ENCODE assay signal across 20 cellular contexts in genomic region chr2:190696792-190697398, GRCh38. TPM values are rescaled to one million over a fixed set of nuclear protein-coding genes. Genes with fewer than 3 reads are reported as not detected.
A peak's percentile ranks its signal among the peaks of the same experiment; 100 is the strongest.
DNase-seq lines count a peak whose midpoint lies in the region; ATAC-seq and TF ChIP-seq lines count a peak whose summit lies in the region.
"Had no signal": no experiment of that assay in that cellular context is flagged by ENCODE, and none has a peak within 500 bp of the region (broad histone marks: within the 10 kb centered on the region; RNA-seq: fewer than 3 reads in every experiment).

No MANE protein-coding gene starts in this region.

- H3K4me3 ChIP-seq in mesendoderm (ENCODE audit: low read length), result no peak overlapping the region
- H3K4me3 ChIP-seq: dorsolateral prefrontal cortex, gastrocnemius medialis, MG63, testis had no signal

- H3K27ac ChIP-seq in mesendoderm (ENCODE audit: low read depth, low read length), result peak overlapping the region; percentile 67
- H3K27ac ChIP-seq: gastrocnemius medialis, testis had no signal

- peak overlapping the region; percentile 70 for H3K4ac ChIP-seq in mesendoderm (ENCODE audit: low read depth, low read length)

- H3K23ac ChIP-seq in mesendoderm (ENCODE audit: low read length), result no peak overlapping the region

- DNase-seq in Caki2 (ENCODE audit: low read depth), result peak; percentile 33
- DNase-seq in HuH-7 (ENCODE audit: low spot score), result peak; percentile 39
- peak; percentile 13 for DNase-seq in glomerular visceral epithelial cell (ENCODE audit: extremely low spot score)
- DNase-seq in mesendoderm, result peak; percentile 88
- DNase-seq in omental fat pad (ENCODE audit: low spot score), result no peak
- no peak for DNase-seq in NCI-H2029 (lab: John Stamatoyannopoulos, UW)
- DNase-seq in stimulated activated CD4-positive, alpha-beta T cell treated with anti-CD3 and anti-CD28 coated beads, Interleukin-15, amount 100 ng/mL, for 24 hours, result no peak
- DNase-seq: activated CD4-positive, alpha-beta T cell treated with anti-CD3 and anti-CD28 coated beads for 48 hours; activated gamma-delta T cell; amygdala; dorsolateral prefrontal cortex; erythroblast; gastrocnemius medialis; HCEC 1CT; MG63; NCI-H1436 treated with DMSO at 0.1 percent for 48 hours; NCI-H446 treated with DMSO at 0.1 percent for 48 hours; testis had no signal

- H2BK120ac ChIP-seq in mesendoderm (ENCODE audit: low read depth, low read length), result no peak overlapping the region

- no peak overlapping the region for H4K5ac ChIP-seq in mesendoderm (ENCODE audit: low read length)

- in situ Hi-C loops in Caki2 (cut with HindIII; ENCODE audit: low pct_unique_long_range_greater_than_20kb, low sequenced_read_pairs), result no loop called here

- H3K36me3 ChIP-seq in mesendoderm (ENCODE audit: control insufficient read depth, insufficient read depth, low read length), result no peaks in the 10 kb centered on the region
- H3K36me3 ChIP-seq: gastrocnemius medialis, MG63 had no signal

- H3K79me1 ChIP-seq in mesendoderm (ENCODE audit: low read length), result no peaks in the 10 kb centered on the region

- no peak overlapping the region for H3K56ac ChIP-seq in mesendoderm (ENCODE audit: low read length)

- peaks cover 9% of the 10 kb centered on the region for H3K4me1 ChIP-seq in mesendoderm (ENCODE audit: control insufficient read depth, low read depth, low read length)
- H3K4me1 ChIP-seq: gastrocnemius medialis, testis had no signal

- H3K4me2 ChIP-seq in mesendoderm (ENCODE audit: low read length), result no peak overlapping the region

- no CpG with 5 or more reads among the region's 3 CpGs for WGBS in mesendoderm (ENCODE audit: extremely low coverage, insufficient coverage, low lambda C conversion rate)

- no peaks in the 10 kb centered on the region for H3K79me2 ChIP-seq in mesendoderm (ENCODE audit: control insufficient read depth, insufficient read depth, low read length)

- H2BK5ac ChIP-seq in mesendoderm (ENCODE audit: low read length), result no peak overlapping the region

- ATAC-seq in HG02970 (IDR thresholded peaks at IDR 0.05; ENCODE audit: low FRiP score, unreplicated experiment), result no peak
- ATAC-seq in omental fat pad (ENCODE audit: low FRiP score), result no peak
- ATAC-seq: gastrocnemius medialis; stimulated activated memory B cell treated with anti-CD40 and anti-IgM and Interleukin-4, amounts not matched to agents 10 μg/mL and 1 μg/mL and 100 μg/mL, for 72 hours had no signal

- no peak overlapping the region for H4K8ac ChIP-seq in mesendoderm (ENCODE audit: low read depth, low read length)

- TF ChIP-seq CTCF in omental fat pad (IDR thresholded peaks at IDR 0.05), result no peak

- H3K18ac ChIP-seq in mesendoderm (ENCODE audit: low read length), result no peak overlapping the region

- H2BK15ac ChIP-seq in mesendoderm (replicated peaks; ENCODE audit: low read depth), result peak overlapping the region; percentile 27

- H3K9ac ChIP-seq in mesendoderm (ENCODE audit: low read length), result no peak overlapping the region

- H3K27me3 ChIP-seq in mesendoderm (ENCODE audit: insufficient read depth, low read length, poor library complexity), result no peaks in the 10 kb centered on the region
- H3K27me3 ChIP-seq: dorsolateral prefrontal cortex, gastrocnemius medialis, MG63, testis had no signal

- H2AK5ac ChIP-seq in mesendoderm (ENCODE audit: low read length), result no peak overlapping the region

RNA-seq across cellular contexts. Expression of gene NAB1, which starts 48.0 kb away (rescaled TPM):
- total RNA-seq in Caki2 (2014; rRNA removed; shearing (Covaris generic); ENCODE audit: low replicate concordance), result 92.4 and 93.1 TPM in 2 replicates
- polyA plus RNA-seq in mesendoderm (2013, experiment 1 of 2), result 17.5 TPM
- 17.0 TPM for polyA plus RNA-seq in mesendoderm (2013, experiment 2 of 2)
- 10 to 100 TPM; 50.7 to 83.5 (median 58.5) TPM for total RNA-seq in omental fat pad

Comparison
In these comparisons a context has a peak if more than half of its experiments do, and no peak if none do; other contexts are left out.
1. DNase-seq: peak in Caki2 (single experiment), HuH-7 (single experiment), glomerular visceral epithelial cell (single experiment) and mesendoderm (single experiment); none in omental fat pad (single experiment), NCI-H2029 (single experiment) and stimulated activated CD4-positive, alpha-beta T cell treated with anti-CD3 and anti-CD28 coated beads, Interleukin-15, amount 100 ng/mL, for 24 hours (single experiment).